In the genomic region with DNA sequence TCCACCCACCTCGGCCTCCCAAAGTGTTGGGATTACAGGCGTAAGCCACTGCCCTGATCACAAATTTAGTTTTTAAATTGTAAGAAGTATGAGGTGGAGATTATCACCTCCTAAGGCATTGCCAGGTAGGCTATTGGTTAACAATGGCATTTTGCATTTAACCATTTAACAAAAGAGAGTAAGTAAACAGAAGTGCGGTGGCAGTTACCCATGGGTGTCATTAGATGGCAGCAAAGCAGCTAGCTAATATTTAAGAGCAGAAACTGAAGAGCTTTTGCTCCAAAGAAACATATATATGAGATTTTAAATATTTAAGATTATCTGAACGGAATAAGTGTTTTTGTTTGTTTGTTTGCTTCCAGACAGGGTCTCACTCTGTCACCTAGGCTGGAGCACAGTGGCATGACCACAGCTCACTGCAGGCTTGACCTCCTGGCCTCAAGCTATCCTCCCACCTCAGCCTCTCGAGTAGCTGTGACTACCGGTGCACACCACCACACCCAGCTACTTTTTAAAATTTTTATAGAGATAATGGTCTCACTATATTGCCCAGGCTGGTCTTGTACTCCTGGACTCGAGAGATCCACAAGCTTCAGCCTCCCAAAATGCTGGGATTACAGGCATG, we compare ENCODE assay signal across 8 cellular contexts.
DNase-seq lines count a peak whose midpoint lies in the region; ATAC-seq and TF ChIP-seq lines count a peak whose summit lies in the region.

No MANE protein-coding gene starts in this region.

- ATAC-seq in GM21619 (IDR thresholded peaks at IDR 0.05; ENCODE audit: unreplicated experiment) = peak; percentile 63

- TF ChIP-seq CTCF in WI38 (IDR thresholded peaks at IDR 0.05; ENCODE audit: low read depth, low read length) = peak; percentile 12; the same call in 1 of the 2 replicates
- TF ChIP-seq CTCF in kidney epithelial cell (IDR thresholded peaks at IDR 0.05; ENCODE audit: insufficient read depth, low read length, poor library complexity, severe bottlenecking) = peak; percentile 77

- DNase-seq in EH (ENCODE audit: low read depth) (peak; percentile 15), NCI-H1105 treated with DMSO at 0.1 percent for 48 hours (lab: John Stamatoyannopoulos, UW) (peak; percentile 76), kidney epithelial cell (ENCODE audit: low read depth) (no peak), activated T-cell treated with anti-CD3 and anti-CD28 coated beads for 4 hours (no peak), occipital lobe (lab: John Stamatoyannopoulos, UW) (no peak)
- DNase-seq in activated effector memory CD4-positive, alpha-beta T cell treated with Interleukin-2 at 50 U/mL for 16 hours = no peak

- H3K4me3 ChIP-seq in WI38 (ENCODE audit: low read depth, low read length) (no peak overlapping the region), kidney epithelial cell (ENCODE audit: low read depth, low read length) (no peak overlapping the region)

- H3K27me3 ChIP-seq in kidney epithelial cell (ENCODE audit: control insufficient read depth, insufficient read depth, low read length) = no peaks in the 10 kb centered on the region

- H3K36me3 ChIP-seq in kidney epithelial cell (ENCODE audit: control insufficient read depth, insufficient read depth, low read length) = no peaks in the 10 kb centered on the region

Comparison
In these comparisons a context has a peak if more than half of its experiments do, and no peak if none do; other contexts are left out.
1. DNase-seq: peak in EH (single experiment) and NCI-H1105 treated with DMSO at 0.1 percent for 48 hours (single experiment); none in kidney epithelial cell (single experiment), activated T-cell treated with anti-CD3 and anti-CD28 coated beads for 4 hours (single experiment), occipital lobe (single experiment) and activated effector memory CD4-positive, alpha-beta T cell treated with Interleukin-2 at 50 U/mL for 16 hours (single experiment).